ENCODE assay signal across 1 cellular context in genomic region chr1:201164645-201165044, GRCh38.
TF ChIP-seq lines count a peak whose summit lies in the region.

No MANE protein-coding gene starts in this region.

TF ChIP-seq in HepG2, 621 proteins besides CTCF, POLR2A, EP300 and RAD21:
- TF ChIP-seq BCL6 (CRISPR knock-in tag; IDR thresholded peaks at IDR 0.05), result no peak
- no peak for TF ChIP-seq CREBL2 (CRISPR knock-in tag; IDR thresholded peaks at IDR 0.05; ENCODE audit: borderline replicate concordance)
- TF ChIP-seq SOX13 (IDR thresholded peaks at IDR 0.05), result peak; percentile 44; the same call in 1 of the 2 replicates
- TF ChIP-seq SOX13 (CRISPR knock-in tag; conservative IDR thresholded peaks at IDR 0.05 in 1 of 2, IDR thresholded peaks at IDR 0.05 in 1 of 2), result peak in 1 of 2 experiments; percentile 67; a peak in 2 of 4 replicates
- no peak for TF ChIP-seq SOX6 (IDR thresholded peaks at IDR 0.05)
- peak; percentile 29; the same call in 1 of the 2 replicates for TF ChIP-seq SOX6 (CRISPR knock-in tag; IDR thresholded peaks at IDR 0.05)
- TF ChIP-seq GFI1 (CRISPR knock-in tag; IDR thresholded peaks at IDR 0.05; ENCODE audit: borderline replicate concordance), result no peak
- no peak for TF ChIP-seq FOXO4 (CRISPR knock-in tag; conservative IDR thresholded peaks at IDR 0.05)
- TF ChIP-seq ARID4A (CRISPR knock-in tag; IDR thresholded peaks at IDR 0.05; ENCODE audit: borderline replicate concordance), result no peak
- no peak for TF ChIP-seq PCBP2 (optimal IDR thresholded peaks at IDR 0.05; ENCODE audit: low read depth, low read length, poor library complexity, severe bottlenecking)
- no peak for TF ChIP-seq NR1H2 (CRISPR knock-in tag; IDR thresholded peaks at IDR 0.05; ENCODE audit: borderline replicate concordance, low read depth)
- TF ChIP-seq ZBTB34 (CRISPR knock-in tag; IDR thresholded peaks at IDR 0.05), result no peak
- TF ChIP-seq PRDM15 (CRISPR knock-in tag; IDR thresholded peaks at IDR 0.05), result no peak
- no peak for TF ChIP-seq SSRP1 (CRISPR knock-in tag; IDR thresholded peaks at IDR 0.05)
- TF ChIP-seq SOX5 (CRISPR knock-in tag; IDR thresholded peaks at IDR 0.05; ENCODE audit: borderline replicate concordance), result 0 out of 2 replicates have a peak, but pooled peaks have one; percentile 26
- TF ChIP-seq MAX (IDR thresholded peaks at IDR 0.05), result no peak
- TF ChIP-seq KLF6 (CRISPR knock-in tag; IDR thresholded peaks at IDR 0.05), result no peak
- TF ChIP-seq MEIS1 (CRISPR knock-in tag; IDR thresholded peaks at IDR 0.05; ENCODE audit: borderline replicate concordance), result no peak
- no peak for TF ChIP-seq ZNF224 (CRISPR knock-in tag; IDR thresholded peaks at IDR 0.05)
- no peak for TF ChIP-seq ZNF550 (CRISPR knock-in tag; IDR thresholded peaks at IDR 0.05; ENCODE audit: borderline replicate concordance)
